Comparison of ENCODE assay signal across 18 cellular contexts in the genomic region with DNA sequence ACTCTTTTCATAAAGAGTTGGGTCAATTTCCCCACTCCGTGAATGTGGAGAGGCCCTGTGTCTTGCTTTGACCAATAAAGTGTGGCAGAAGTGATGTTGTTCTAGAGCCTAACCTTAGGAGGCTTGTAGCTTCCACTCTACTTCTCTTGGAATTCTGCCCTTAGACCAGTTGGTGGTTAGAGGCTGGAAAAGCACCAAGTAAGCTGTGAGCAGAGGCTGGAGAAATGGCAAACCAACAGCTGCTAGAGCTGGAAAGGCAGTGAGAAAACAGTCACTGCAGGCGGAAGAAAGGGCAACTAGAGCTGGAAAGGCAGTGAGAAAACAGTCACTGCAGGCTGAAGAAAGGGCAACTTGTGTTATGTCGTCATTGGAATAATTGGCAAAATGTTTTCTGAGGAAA.
"Had no signal": no experiment of that assay in that cellular context is flagged by ENCODE, and none has a peak within 500 bp of the region (broad histone marks: within the 10 kb centered on the region; RNA-seq: fewer than 3 reads in every experiment).

No MANE protein-coding gene starts in this region.

- H3K27me3 ChIP-seq: right atrium auricular region, testis had no signal

- H3K36me3 ChIP-seq: cardiac muscle cell, right atrium auricular region had no signal

- H3K9me3 ChIP-seq: right atrium auricular region, testis had no signal

- ATAC-seq: activated naive CD8-positive, alpha-beta T cell treated with anti-CD3 and anti-CD28 coated beads, Interleukin-2, amount 50 U/mL, for 24 hours; activated T-helper 17 cell treated with anti-CD3 and anti-CD28 coated beads, Interleukin-2, amount 50 U/mL, for 72 hours; foreskin keratinocyte had no signal

- H3K4me2 ChIP-seq: smooth muscle cell had no signal

- H3K4me3 ChIP-seq: cardiac muscle cell, right atrium auricular region, smooth muscle cell, testis had no signal

- DNase-seq: activated CD4-positive, CD25-positive, alpha-beta regulatory T cell treated with anti-CD3 and anti-CD28 coated beads, Interleukin-2, amount 50 U/mL, for 72 hours; activated naive CD4-positive, alpha-beta T cell treated with anti-CD3 and anti-CD28 coated beads for 36 hours; activated naive CD8-positive, alpha-beta T cell treated with anti-CD3 and anti-CD28 coated beads, Interleukin-2, amount 50 U/mL, for 24 hours; activated T-cell treated with anti-CD3 and anti-CD28 coated beads for 4 hours; aorta; erythroblast; foreskin keratinocyte; glutamatergic neuron; hypothalamus; mesenchymal stem cell; nucleus accumbens; T-helper 1 cell; T1000; testis had no signal

- H3K4me1 ChIP-seq: foreskin keratinocyte, right atrium auricular region, testis had no signal

- H3K27ac ChIP-seq: cardiac muscle cell, foreskin keratinocyte, right atrium auricular region, testis had no signal
